ENCODE assay signal across 8 cellular contexts in the genomic region with DNA sequence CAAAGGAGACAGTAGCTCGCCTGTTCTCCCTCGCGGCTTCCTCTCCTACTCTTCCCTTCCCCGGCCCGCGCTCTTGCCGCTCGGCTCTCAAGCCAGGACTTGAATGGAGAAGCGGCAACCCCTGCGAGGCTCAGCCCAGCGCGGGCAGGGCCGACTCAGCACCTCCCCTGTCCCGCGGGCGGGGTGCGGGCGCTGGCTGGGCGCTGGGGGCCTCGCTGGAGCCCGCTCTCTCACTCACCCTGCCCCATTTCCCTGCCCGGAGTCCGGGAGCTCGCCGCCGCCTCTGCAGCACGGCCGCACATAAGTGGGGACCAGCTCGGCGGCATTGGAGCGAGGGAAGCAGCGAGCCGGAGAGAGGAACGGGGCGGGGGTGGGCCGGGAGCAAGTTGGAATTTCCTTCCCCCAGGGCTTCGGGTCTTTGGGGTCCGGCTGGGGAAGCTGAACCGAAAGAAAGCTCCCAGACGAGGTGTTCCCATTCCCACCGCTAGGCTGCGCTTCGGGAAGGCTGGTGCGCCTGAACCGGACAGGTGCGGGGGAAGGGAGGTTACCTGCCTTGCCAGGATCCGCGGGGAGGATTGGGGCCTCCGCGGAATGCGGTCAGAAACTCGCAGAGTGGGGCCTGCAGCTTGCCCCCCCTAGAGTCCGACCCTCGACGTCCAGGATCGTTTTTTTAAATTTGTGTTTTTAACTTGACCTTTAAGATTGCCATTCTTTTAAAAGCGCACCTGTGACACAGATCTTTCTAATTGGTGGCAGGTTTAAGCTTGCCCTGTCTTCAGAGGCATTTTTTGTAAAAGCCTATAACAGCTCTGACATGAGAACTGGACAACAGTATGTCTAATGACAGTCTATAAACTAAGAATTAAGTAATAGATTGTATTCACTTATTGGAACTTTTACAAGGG. TPM values are rescaled to one million over a fixed set of nuclear protein-coding genes. Genes with fewer than 3 reads are reported as not detected.
A peak's percentile ranks its signal among the peaks of the same experiment; 100 is the strongest.
DNase-seq lines count a peak whose midpoint lies in the region; ATAC-seq and TF ChIP-seq lines count a peak whose summit lies in the region.

A gene with protein sequence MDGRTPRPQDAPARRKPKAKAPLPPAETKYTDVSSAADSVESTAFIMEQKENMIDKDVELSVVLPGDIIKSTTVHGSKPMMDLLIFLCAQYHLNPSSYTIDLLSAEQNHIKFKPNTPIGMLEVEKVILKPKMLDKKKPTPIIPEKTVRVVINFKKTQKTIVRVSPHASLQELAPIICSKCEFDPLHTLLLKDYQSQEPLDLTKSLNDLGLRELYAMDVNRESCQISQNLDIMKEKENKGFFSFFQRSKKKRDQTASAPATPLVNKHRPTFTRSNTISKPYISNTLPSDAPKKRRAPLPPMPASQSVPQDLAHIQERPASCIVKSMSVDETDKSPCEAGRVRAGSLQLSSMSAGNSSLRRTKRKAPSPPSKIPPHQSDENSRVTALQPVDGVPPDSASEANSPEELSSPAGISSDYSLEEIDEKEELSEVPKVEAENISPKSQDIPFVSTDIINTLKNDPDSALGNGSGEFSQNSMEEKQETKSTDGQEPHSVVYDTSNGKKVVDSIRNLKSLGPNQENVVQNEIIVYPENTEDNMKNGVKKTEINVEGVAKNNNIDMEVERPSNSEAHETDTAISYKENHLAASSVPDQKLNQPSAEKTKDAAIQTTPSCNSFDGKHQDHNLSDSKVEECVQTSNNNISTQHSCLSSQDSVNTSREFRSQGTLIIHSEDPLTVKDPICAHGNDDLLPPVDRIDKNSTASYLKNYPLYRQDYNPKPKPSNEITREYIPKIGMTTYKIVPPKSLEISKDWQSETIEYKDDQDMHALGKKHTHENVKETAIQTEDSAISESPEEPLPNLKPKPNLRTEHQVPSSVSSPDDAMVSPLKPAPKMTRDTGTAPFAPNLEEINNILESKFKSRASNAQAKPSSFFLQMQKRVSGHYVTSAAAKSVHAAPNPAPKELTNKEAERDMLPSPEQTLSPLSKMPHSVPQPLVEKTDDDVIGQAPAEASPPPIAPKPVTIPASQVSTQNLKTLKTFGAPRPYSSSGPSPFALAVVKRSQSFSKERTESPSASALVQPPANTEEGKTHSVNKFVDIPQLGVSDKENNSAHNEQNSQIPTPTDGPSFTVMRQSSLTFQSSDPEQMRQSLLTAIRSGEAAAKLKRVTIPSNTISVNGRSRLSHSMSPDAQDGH (minus strand): TSS at position 105 of the 905 bp plus-strand sequence. CDS start 627 bp downstream, outside the sequence.

- peak; percentile 83 for ATAC-seq in GM18511 (IDR thresholded peaks at IDR 0.05; ENCODE audit: unreplicated experiment)
- peak; percentile 83 for ATAC-seq in HG03025 (IDR thresholded peaks at IDR 0.05; ENCODE audit: low FRiP score, unreplicated experiment)

- DNase-seq in AG09319 (ENCODE audit: extremely low read depth, low read depth), result no peak
- DNase-seq in NCI-H2196 (lab: John Stamatoyannopoulos, UW; ENCODE audit: unreplicated experiment), result peak; percentile 90
- DNase-seq in activated T-cell treated with anti-CD3 and anti-CD28 coated beads for 24 hours (ENCODE audit: low read depth), result peak; percentile 22
- no peak for DNase-seq in esophagus squamous epithelium (lab: John Stamatoyannopoulos, UW)

- 0 to 1% methylated on average over 15 to 39 of the region's 57 CpGs for WGBS in esophagus squamous epithelium, 2 donors

- peaks cover 9 to 64% (median 10%) of the 10 kb centered on the region in 3 donors for H3K4me1 ChIP-seq in esophagus squamous epithelium
- peaks cover 8 to 14% of the 10 kb centered on the region in 2 donors for H3K4me1 ChIP-seq in mucosa of rectum (ENCODE audit: control insufficient read depth in 2 of 2, insufficient read depth in 2 of 2, low read length in 2 of 2)

- peak; percentile 78 for TF ChIP-seq CTCF in AG09319 (IDR thresholded peaks at IDR 0.05; ENCODE audit: low read depth, low read length)
- peak; percentile 80 to 97 (median 90) for TF ChIP-seq CTCF in esophagus squamous epithelium (IDR thresholded peaks at IDR 0.05)

- TF ChIP-seq POLR2A in esophagus squamous epithelium (IDR thresholded peaks at IDR 0.05), result peak in 3 of 4 donors; percentile 15 to 61 (median 47)

- peaks cover 0 to 4% (median 0%) of the 10 kb centered on the region in 4 donors for H3K27me3 ChIP-seq in esophagus squamous epithelium
- H3K27me3 ChIP-seq in mucosa of rectum (ENCODE audit: control insufficient read depth in 2 of 2, insufficient read depth in 2 of 2, low read length in 2 of 2), result no peaks in the 10 kb centered on the region

- H3K9me3 ChIP-seq in esophagus squamous epithelium (no peaks in the 10 kb centered on the region), mucosa of rectum (ENCODE audit: control insufficient read depth in 2 of 2, low read length in 2 of 2) (no peaks in the 10 kb centered on the region)

- peak within 1 kb of the TSS; percentile 79 to 93 for H3K9ac ChIP-seq in mucosa of rectum (ENCODE audit: low read depth in 1 of 2, low read length in 2 of 2)

- H3K36me3 ChIP-seq in esophagus squamous epithelium (no peaks in the 10 kb centered on the region), mucosa of rectum (ENCODE audit: control insufficient read depth in 2 of 2, insufficient read depth in 2 of 2, low read length in 2 of 2) (no peaks in the 10 kb centered on the region)

- H3K27ac ChIP-seq in esophagus squamous epithelium (peak within 1 kb of the TSS; percentile 95 to 98 (median 96)), mucosa of rectum (ENCODE audit: low read depth in 2 of 2, low read length in 2 of 2) (peak within 1 kb of the TSS; percentile 93 to 95), temporal lobe (ENCODE audit: low read depth, low read length) (peak within 1 kb of the TSS; percentile 65)

- H3K4me3 ChIP-seq in esophagus squamous epithelium, result peak within 1 kb of the TSS; percentile 67 to 94 (median 81)
- peak within 1 kb of the TSS; percentile 77 to 88 for H3K4me3 ChIP-seq in mucosa of rectum (ENCODE audit: low read length in 2 of 2)

- intact Hi-C loops in esophagus squamous epithelium (cut with DNase I), result loop anchor here (5.0 kb wide), 1 partner anchor 75 kb away; no protein-coding TSS in a partner anchor

RNA-seq across cellular contexts. Expression of the gene that starts here (rescaled TPM):
- total RNA-seq in esophagus squamous epithelium (10 to 100 TPM; 35.4 to 88.9 (median 71.4) TPM), temporal lobe (8.6 TPM)

Comparison
In these comparisons a context has a peak if more than half of its experiments do, and no peak if none do; other contexts are left out.
1. DNase-seq: peak in NCI-H2196 (single experiment) and activated T-cell treated with anti-CD3 and anti-CD28 coated beads for 24 hours (single experiment); none in AG09319 (single experiment) and esophagus squamous epithelium (single experiment).
2. Peak in every context shown above with its lines, with median percentiles within 50 percentile points of each other: H3K27ac ChIP-seq.